ENCODE assay signal across 13 cellular contexts in genomic region chr12:98838282-98838681, GRCh38.
DNase-seq lines count a peak whose midpoint lies in the region; ATAC-seq and TF ChIP-seq lines count a peak whose summit lies in the region.
"Had no signal": no experiment of that assay in that cellular context is flagged by ENCODE, and none has a peak within 500 bp of the region (broad histone marks: within the 10 kb centered on the region; RNA-seq: fewer than 3 reads in every experiment).

No MANE protein-coding gene starts in this region.

- no peaks in the 10 kb centered on the region for H3K36me3 Mint-ChIP-seq in glutamatergic neuron (ENCODE audit: unreplicated experiment)
- H3K36me3 Mint-ChIP-seq in Calu3 (ENCODE audit: insufficient read depth, unreplicated experiment), result no peaks in the 10 kb centered on the region

- BruUV-seq in Calu3 (replicated peaks; lab: Mats Ljungman, UMichigan), result no TSS peak

- CTCF ChIA-PET in Calu3 (lab: Charles Lee), result interaction anchor here (0.6 kb wide), 1 partner anchor 267 kb away, joined by 3 read pairs; no protein-coding TSS in a partner anchor

- H3K27ac ChIP-seq in WERI-Rb-1 (no peak overlapping the region), tibial artery (no peak overlapping the region)

- peaks cover 0 to 3% (median 0%) of the 10 kb centered on the region in 4 donors for H3K4me1 ChIP-seq in tibial artery

- intact Hi-C loops in tibial artery (cut with DNase I; ENCODE audit: low total_unique reads), result no loop called here
- intact Hi-C loops in Calu3 (cut with micrococcal nuclease; ENCODE audit: unreplicated experiment), result loop anchor here (5.0 kb wide), 1 partner anchor 44 kb away; no protein-coding TSS in a partner anchor

- H3K27me3 ChIP-seq in WERI-Rb-1 (ENCODE audit: insufficient read depth, low read depth, severe bottlenecking), result no peaks in the 10 kb centered on the region
- no peaks in the 10 kb centered on the region for H3K27me3 ChIP-seq in tibial artery

- DNase-seq in NCI-H82 (lab: John Stamatoyannopoulos, UW) (peak; percentile 39), NCI-H82 treated with DMSO at 0.1 percent for 48 hours (lab: John Stamatoyannopoulos, UW; ENCODE audit: unreplicated experiment) (no peak), WERI-Rb-1 (no peak), glutamatergic neuron (no peak), tibial artery (no peak), iPS-NIHi11 (ENCODE audit: low spot score) (no peak), Calu3 (no peak)
- DNase-seq: activated CD4-positive, CD25-positive, alpha-beta regulatory T cell; left colon; MM.1S had no signal

- H3K36me3 ChIP-seq in WERI-Rb-1 (no peaks in the 10 kb centered on the region), tibial artery (no peaks in the 10 kb centered on the region)

- no peaks in the 10 kb centered on the region for H3K4me1 Mint-ChIP-seq in glutamatergic neuron (ENCODE audit: low read depth, unreplicated experiment)
- no peaks in the 10 kb centered on the region for H3K4me1 Mint-ChIP-seq in Calu3 (ENCODE audit: low read depth, unreplicated experiment)

- TF ChIP-seq CTCF in WERI-Rb-1 (IDR thresholded peaks at IDR 0.05; ENCODE audit: low read depth, low read length), result 0 out of 2 replicates have a peak, but pooled peaks have one; percentile 11
- peak; percentile 48 for TF ChIP-seq CTCF in glutamatergic neuron (IDR thresholded peaks at IDR 0.05; ENCODE audit: partially characterized antibody, unreplicated experiment)
- TF ChIP-seq CTCF in tibial artery (IDR thresholded peaks at IDR 0.05), result peak; percentile 11
- no peak for TF ChIP-seq CTCF in Calu3 (IDR thresholded peaks at IDR 0.05; ENCODE audit: unreplicated experiment)

- H3K4me3 ChIP-seq in WERI-Rb-1 (ENCODE audit: low read depth, low read length) (no peak overlapping the region), tibial artery (no peak overlapping the region)
- H3K4me3 ChIP-seq: GM12878 had no signal

- no peaks in the 10 kb centered on the region for H3K9me3 ChIP-seq in WERI-Rb-1 (ENCODE audit: severe bottlenecking)
- H3K9me3 ChIP-seq in tibial artery, result no peaks in the 10 kb centered on the region

- H3K4me3 Mint-ChIP-seq in glutamatergic neuron (ENCODE audit: unreplicated experiment) (no peak overlapping the region), Calu3 (ENCODE audit: low read depth, unreplicated experiment) (no peak overlapping the region)

- H3K27ac Mint-ChIP-seq in glutamatergic neuron (ENCODE audit: unreplicated experiment), result no peak overlapping the region
- H3K27ac Mint-ChIP-seq in Calu3 (ENCODE audit: unreplicated experiment), result no peak overlapping the region

- peaks cover 1% of the 10 kb centered on the region for H3K9me3 Mint-ChIP-seq in glutamatergic neuron (ENCODE audit: unreplicated experiment)
- H3K9me3 Mint-ChIP-seq in Calu3 (ENCODE audit: low read depth, unreplicated experiment), result no peaks in the 10 kb centered on the region

- no peaks in the 10 kb centered on the region for H3K27me3 Mint-ChIP-seq in glutamatergic neuron (ENCODE audit: unreplicated experiment)
- peaks cover 97% of the 10 kb centered on the region for H3K27me3 Mint-ChIP-seq in Calu3 (ENCODE audit: unreplicated experiment)

- no peak for ATAC-seq in GM18858 (IDR thresholded peaks at IDR 0.05; ENCODE audit: unreplicated experiment)
- ATAC-seq: GM12878, left colon, sciatic nerve had no signal
